ENCODE assay signal across 8 cellular contexts in the genomic region with DNA sequence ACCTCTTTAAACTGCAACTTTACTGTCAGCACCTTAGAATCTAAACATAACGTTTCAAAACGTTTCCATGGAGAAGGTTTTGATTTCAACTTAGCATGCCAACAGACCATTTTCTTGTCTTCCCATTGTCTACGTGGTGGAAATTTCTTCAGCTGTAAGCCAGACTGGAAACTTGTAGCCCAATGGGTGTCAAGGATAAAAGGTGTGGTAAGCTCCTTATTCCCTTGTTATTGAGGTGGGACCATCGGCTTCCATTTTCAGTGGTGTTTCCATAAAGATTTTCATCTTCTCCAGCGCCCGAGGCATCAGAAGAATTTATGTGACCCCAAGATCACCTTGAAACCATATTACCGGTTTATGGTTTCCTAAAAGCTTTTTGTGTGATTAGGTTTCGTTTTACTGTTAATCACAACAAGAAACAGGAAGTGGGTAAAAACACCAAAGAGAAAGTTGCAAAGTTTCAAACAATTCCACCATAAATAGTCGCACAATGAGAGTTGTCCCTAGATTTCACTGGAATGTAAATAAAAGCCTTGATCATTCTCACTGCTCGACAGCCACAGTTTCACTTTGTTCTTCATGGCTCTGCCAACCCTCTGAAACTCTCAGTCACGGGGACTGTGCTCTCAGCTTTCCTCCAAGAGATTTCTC.
DNase-seq lines count a peak whose midpoint lies in the region; ATAC-seq and TF ChIP-seq lines count a peak whose summit lies in the region.

No MANE protein-coding gene starts in this region.

- peaks cover 18% of the 10 kb centered on the region for H3K27me3 Mint-ChIP-seq in CD4-positive, CD25-positive, alpha-beta regulatory T cell
- H3K27me3 Mint-ChIP-seq in T-helper 1 cell treated with Interleukin-12 subunit alpha and Interleukin-12 subunit beta and Interleukin-4 antibody, amounts not matched to agents 30 μg/mL and 1 μg/mL, for 36 hours (ENCODE audit: low read depth), result peaks cover 29% of the 10 kb centered on the region

- TF ChIP-seq CTCF in esophagus squamous epithelium (IDR thresholded peaks at IDR 0.05) (no peak), osteoblast (IDR thresholded peaks at IDR 0.05; ENCODE audit: extremely low read depth, low read depth, low read length) (no peak)

- intact Hi-C loops in esophagus squamous epithelium (cut with DNase I), result no loop called here

- H3K4me2 ChIP-seq in osteoblast (ENCODE audit: insufficient read depth, low read length), result peak overlapping the region; percentile 98

- peaks cover 8 to 17% (median 12%) of the 10 kb centered on the region in 4 donors for H3K4me1 Mint-ChIP-seq in CD4-positive, CD25-positive, alpha-beta regulatory T cell
- peaks cover 21% of the 10 kb centered on the region for H3K4me1 Mint-ChIP-seq in T-helper 1 cell treated with Interleukin-12 subunit alpha and Interleukin-12 subunit beta and Interleukin-4 antibody, amounts not matched to agents 30 μg/mL and 1 μg/mL, for 36 hours (ENCODE audit: low read depth)

- peaks cover 0 to 2% (median 0%) of the 10 kb centered on the region in 7 donors for H3K9me3 Mint-ChIP-seq in CD4-positive, CD25-positive, alpha-beta regulatory T cell
- H3K9me3 Mint-ChIP-seq in T-helper 1 cell treated with Interleukin-12 subunit alpha and Interleukin-12 subunit beta and Interleukin-4 antibody, amounts not matched to agents 30 μg/mL and 1 μg/mL, for 36 hours, result peaks cover 3% of the 10 kb centered on the region

- H4K20me1 ChIP-seq in osteoblast (ENCODE audit: insufficient read depth, low read length), result no peaks in the 10 kb centered on the region

- ATAC-seq in CD4-positive, CD25-positive, alpha-beta regulatory T cell (ENCODE audit: low read depth in 2 of 2), result peak; percentile 36 to 50
- peak; percentile 78 for ATAC-seq in GM19351 (IDR thresholded peaks at IDR 0.05; ENCODE audit: unreplicated experiment)
- ATAC-seq in HG03280 (IDR thresholded peaks at IDR 0.05; ENCODE audit: unreplicated experiment), result peak; percentile 68

- peaks cover 14% of the 10 kb centered on the region for H3K4me1 ChIP-seq in CD4-positive, CD25-positive, alpha-beta regulatory T cell (ENCODE audit: control insufficient read depth, insufficient read depth, low read length, poor library complexity, severe bottlenecking)
- peaks cover 0 to 20% (median 0%) of the 10 kb centered on the region in 3 donors for H3K4me1 ChIP-seq in esophagus squamous epithelium
- peaks cover 3% of the 10 kb centered on the region for H3K4me1 ChIP-seq in osteoblast (ENCODE audit: insufficient read depth, low read length)

- peak overlapping the region; percentile 25 to 85 (median 82) for H3K4me3 Mint-ChIP-seq in CD4-positive, CD25-positive, alpha-beta regulatory T cell
- H3K4me3 Mint-ChIP-seq in T-helper 1 cell treated with Interleukin-12 subunit alpha and Interleukin-12 subunit beta and Interleukin-4 antibody, amounts not matched to agents 30 μg/mL and 1 μg/mL, for 36 hours, result peak overlapping the region; percentile 60

- DNase-seq in CD4-positive, CD25-positive, alpha-beta regulatory T cell, result peak in 2 of 3 donors; percentile 42 to 59
- DNase-seq in esophagus squamous epithelium (lab: John Stamatoyannopoulos, UW) (no peak), osteoblast (ENCODE audit: insufficient read length, low spot score, missing footprints) (peak; percentile 55), NCI-H2227 treated with DMSO at 0.1 percent for 48 hours (lab: John Stamatoyannopoulos, UW) (no peak), iPS-NIHi7 (ENCODE audit: extremely low spot score) (no peak)

- 6 to 12% methylated on average over 11 of the region's 11 CpGs for WGBS in esophagus squamous epithelium, 2 donors

- peak overlapping the region; percentile 54 to 94 (median 74) for H3K27ac Mint-ChIP-seq in CD4-positive, CD25-positive, alpha-beta regulatory T cell
- H3K27ac Mint-ChIP-seq in T-helper 1 cell treated with Interleukin-12 subunit alpha and Interleukin-12 subunit beta and Interleukin-4 antibody, amounts not matched to agents 30 μg/mL and 1 μg/mL, for 36 hours, result peak overlapping the region; percentile 71

- H2AFZ ChIP-seq in osteoblast (ENCODE audit: low read length), result peak overlapping the region; percentile 89

- H3K4me3 ChIP-seq in CD4-positive, CD25-positive, alpha-beta regulatory T cell (ENCODE audit: low read depth, low read length), result peak overlapping the region; percentile 85
- H3K4me3 ChIP-seq in esophagus squamous epithelium, result peak overlapping the region; percentile 31 to 64 (median 40)
- H3K4me3 ChIP-seq in osteoblast (ENCODE audit: insufficient read depth, low read length), result peak overlapping the region; percentile 76

- H3K27ac ChIP-seq in CD4-positive, CD25-positive, alpha-beta regulatory T cell (ENCODE audit: insufficient read depth, low read length, poor library complexity, severe bottlenecking), result no peak overlapping the region
- peak overlapping the region; percentile 25 to 58 (median 52) for H3K27ac ChIP-seq in esophagus squamous epithelium
- H3K27ac ChIP-seq in osteoblast (ENCODE audit: low read depth, low read length), result peak overlapping the region; percentile 87

- H3K9me3 ChIP-seq in CD4-positive, CD25-positive, alpha-beta regulatory T cell (ENCODE audit: control insufficient read depth in 2 of 2, low read length in 2 of 2), result no peaks in the 10 kb centered on the region
- H3K9me3 ChIP-seq in esophagus squamous epithelium (no peaks in the 10 kb centered on the region), osteoblast (ENCODE audit: low read depth, low read length) (no peaks in the 10 kb centered on the region)

- H3K36me3 Mint-ChIP-seq in CD4-positive, CD25-positive, alpha-beta regulatory T cell, result no peaks in the 10 kb centered on the region
- peaks cover 4% of the 10 kb centered on the region for H3K36me3 Mint-ChIP-seq in T-helper 1 cell treated with Interleukin-12 subunit alpha and Interleukin-12 subunit beta and Interleukin-4 antibody, amounts not matched to agents 30 μg/mL and 1 μg/mL, for 36 hours (ENCODE audit: low read depth)

- no peaks in the 10 kb centered on the region for H3K79me2 ChIP-seq in osteoblast (ENCODE audit: insufficient read depth, low read length)

- no peaks in the 10 kb centered on the region for H3K36me3 ChIP-seq in CD4-positive, CD25-positive, alpha-beta regulatory T cell (ENCODE audit: control insufficient read depth, insufficient read depth, low read length)
- H3K36me3 ChIP-seq in esophagus squamous epithelium (no peaks in the 10 kb centered on the region), osteoblast (ENCODE audit: insufficient read depth, low read length) (no peaks in the 10 kb centered on the region)

- TF ChIP-seq POLR2A in esophagus squamous epithelium (IDR thresholded peaks at IDR 0.05), result no peak

- H3K27me3 ChIP-seq in CD4-positive, CD25-positive, alpha-beta regulatory T cell (ENCODE audit: control insufficient read depth, insufficient read depth, low read length), result peaks cover 2% of the 10 kb centered on the region
- H3K27me3 ChIP-seq in esophagus squamous epithelium (no peaks in the 10 kb centered on the region), osteoblast (ENCODE audit: insufficient read depth, low read length) (peaks cover 3% of the 10 kb centered on the region)

Comparison
In these comparisons a context has a peak if more than half of its experiments do, and no peak if none do; other contexts are left out.
1. DNase-seq: peak in CD4-positive, CD25-positive, alpha-beta regulatory T cell (2 of 3) and osteoblast (single experiment); none in esophagus squamous epithelium (single experiment), NCI-H2227 treated with DMSO at 0.1 percent for 48 hours (single experiment) and iPS-NIHi7 (single experiment).
2. Peak in every context shown above with its lines, with median percentiles within 50 percentile points of each other: ATAC-seq and H3K4me3 ChIP-seq.